Comparison of ENCODE assay signal across 1 cellular context in the genomic region with DNA sequence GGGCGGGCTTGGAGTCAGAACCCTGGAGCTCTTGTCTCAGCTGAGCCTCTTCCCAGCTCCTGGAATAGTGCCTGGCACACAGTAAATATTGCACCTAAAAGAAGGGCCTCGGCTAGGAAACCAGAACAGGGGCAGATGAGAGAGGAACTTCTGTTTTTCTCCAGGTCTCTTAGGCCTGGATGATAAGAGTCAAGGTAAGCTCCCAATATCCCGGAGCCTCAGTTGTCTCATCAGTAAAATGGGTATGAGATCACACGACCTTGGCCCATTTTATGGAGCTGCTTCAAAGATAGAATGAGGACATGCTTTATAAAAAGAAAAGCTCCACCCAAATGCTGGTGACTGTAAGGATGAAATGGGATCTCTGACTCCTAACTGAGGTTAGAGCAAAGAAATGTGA.
TF ChIP-seq lines count a peak whose summit lies in the region.

No MANE protein-coding gene starts in this region.

TF ChIP-seq in K562, 482 proteins besides CTCF, POLR2A, EP300 and RAD21:
- TF ChIP-seq, protein P1, sequence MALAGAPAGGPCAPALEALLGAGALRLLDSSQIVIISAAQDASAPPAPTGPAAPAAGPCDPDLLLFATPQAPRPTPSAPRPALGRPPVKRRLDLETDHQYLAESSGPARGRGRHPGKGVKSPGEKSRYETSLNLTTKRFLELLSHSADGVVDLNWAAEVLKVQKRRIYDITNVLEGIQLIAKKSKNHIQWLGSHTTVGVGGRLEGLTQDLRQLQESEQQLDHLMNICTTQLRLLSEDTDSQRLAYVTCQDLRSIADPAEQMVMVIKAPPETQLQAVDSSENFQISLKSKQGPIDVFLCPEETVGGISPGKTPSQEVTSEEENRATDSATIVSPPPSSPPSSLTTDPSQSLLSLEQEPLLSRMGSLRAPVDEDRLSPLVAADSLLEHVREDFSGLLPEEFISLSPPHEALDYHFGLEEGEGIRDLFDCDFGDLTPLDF (CRISPR knock-in tag; IDR thresholded peaks at IDR 0.05): no peak
- TF ChIP-seq RBM25 (IDR thresholded peaks at IDR 0.05; ENCODE audit: low read depth, low read length, severe bottlenecking): peak; percentile 76
